Comparison of ENCODE assay signal across 18 cellular contexts in genomic region chr4:43709443-43709842, GRCh38.
"Had no signal": no experiment of that assay in that cellular context is flagged by ENCODE, and none has a peak within 500 bp of the region (broad histone marks: within the 10 kb centered on the region; RNA-seq: fewer than 3 reads in every experiment).

No MANE protein-coding gene starts in this region.

- DNase-seq: activated CD4-positive, alpha-beta T cell treated with anti-CD3 and anti-CD28 coated beads, Interleukin-2, amount 10 ng/mL, durations not matched to agents 24 days and 14 days; activated CD4-positive, CD25-positive, alpha-beta regulatory T cell; activated CD8-positive, alpha-beta memory T cell treated with anti-CD3 and anti-CD28 coated beads, Interleukin-2, amount 50 U/mL, for 4 hours; activated CD8-positive, alpha-beta T cell treated with anti-CD3 and anti-CD28 coated beads, Interleukin-2, amount 10 ng/mL, durations not matched to agents 7 days and 5 days; activated gamma-delta T cell; activated T-cell treated with anti-CD3 and anti-CD28 coated beads, Interleukin-2, amount 50 U/mL, for 48 hours; colonic mucosa; esophagus squamous epithelium; hippocampal formation; left lung; naive B cell; pancreas; sigmoid colon; spleen; stomach; testis; upper lobe of left lung had no signal

- H3K27me3 Mint-ChIP-seq: activated CD4-positive, alpha-beta T cell treated with anti-CD3 and anti-CD28 coated beads, Interleukin-2, amount 10 ng/mL, durations not matched to agents 24 days and 14 days; naive B cell had no signal

- ATAC-seq: activated CD8-positive, alpha-beta T cell treated with anti-CD3 and anti-CD28 coated beads, Interleukin-2, amount 10 ng/mL, durations not matched to agents 7 days and 5 days; activated naive CD4-positive, alpha-beta T cell treated with anti-CD3 and anti-CD28 coated beads, Interleukin-2, amount 50 U/mL, for 72 hours; left lung; pancreas had no signal

- H3K36me3 ChIP-seq: colonic mucosa, esophagus squamous epithelium, left lung, pancreas, sigmoid colon, spleen, stomach, upper lobe of left lung had no signal

- H3K4me1 Mint-ChIP-seq: activated CD4-positive, alpha-beta T cell treated with anti-CD3 and anti-CD28 coated beads, Interleukin-2, amount 10 ng/mL, durations not matched to agents 24 days and 14 days had no signal

- H3K27ac Mint-ChIP-seq: activated CD4-positive, alpha-beta T cell treated with anti-CD3 and anti-CD28 coated beads, Interleukin-2, amount 10 ng/mL, durations not matched to agents 24 days and 14 days; activated CD8-positive, alpha-beta T cell treated with anti-CD3 and anti-CD28 coated beads, Interleukin-2, amount 10 ng/mL, durations not matched to agents 7 days and 5 days; activated naive CD4-positive, alpha-beta T cell treated with anti-CD3 and anti-CD28 coated beads, Interleukin-2, amount 50 U/mL, for 72 hours; naive B cell had no signal

- H3K9me3 ChIP-seq: colonic mucosa, esophagus squamous epithelium, pancreas, testis, upper lobe of left lung had no signal

- H3K27me3 ChIP-seq: colonic mucosa, esophagus squamous epithelium, left lung, pancreas, sigmoid colon, spleen, stomach, testis, upper lobe of left lung had no signal

- H3K36me3 Mint-ChIP-seq: activated naive CD4-positive, alpha-beta T cell treated with anti-CD3 and anti-CD28 coated beads, Interleukin-2, amount 50 U/mL, for 72 hours; naive B cell had no signal

- H3K27ac ChIP-seq: colonic mucosa, esophagus squamous epithelium, left lung, pancreas, sigmoid colon, spleen, stomach, testis, upper lobe of left lung had no signal

- H3K4me1 ChIP-seq: colonic mucosa, esophagus squamous epithelium, left lung, pancreas, sigmoid colon, spleen, stomach, testis, upper lobe of left lung had no signal

- H3K4me3 ChIP-seq: colonic mucosa, esophagus squamous epithelium, left lung, pancreas, sigmoid colon, spleen, stomach, testis, upper lobe of left lung had no signal

- H3K4me3 Mint-ChIP-seq: activated CD4-positive, alpha-beta T cell treated with anti-CD3 and anti-CD28 coated beads, Interleukin-2, amount 10 ng/mL, durations not matched to agents 24 days and 14 days; activated CD8-positive, alpha-beta T cell treated with anti-CD3 and anti-CD28 coated beads, Interleukin-2, amount 10 ng/mL, durations not matched to agents 7 days and 5 days; naive B cell had no signal
